ENCODE assay signal across 7 cellular contexts in the genomic region with DNA sequence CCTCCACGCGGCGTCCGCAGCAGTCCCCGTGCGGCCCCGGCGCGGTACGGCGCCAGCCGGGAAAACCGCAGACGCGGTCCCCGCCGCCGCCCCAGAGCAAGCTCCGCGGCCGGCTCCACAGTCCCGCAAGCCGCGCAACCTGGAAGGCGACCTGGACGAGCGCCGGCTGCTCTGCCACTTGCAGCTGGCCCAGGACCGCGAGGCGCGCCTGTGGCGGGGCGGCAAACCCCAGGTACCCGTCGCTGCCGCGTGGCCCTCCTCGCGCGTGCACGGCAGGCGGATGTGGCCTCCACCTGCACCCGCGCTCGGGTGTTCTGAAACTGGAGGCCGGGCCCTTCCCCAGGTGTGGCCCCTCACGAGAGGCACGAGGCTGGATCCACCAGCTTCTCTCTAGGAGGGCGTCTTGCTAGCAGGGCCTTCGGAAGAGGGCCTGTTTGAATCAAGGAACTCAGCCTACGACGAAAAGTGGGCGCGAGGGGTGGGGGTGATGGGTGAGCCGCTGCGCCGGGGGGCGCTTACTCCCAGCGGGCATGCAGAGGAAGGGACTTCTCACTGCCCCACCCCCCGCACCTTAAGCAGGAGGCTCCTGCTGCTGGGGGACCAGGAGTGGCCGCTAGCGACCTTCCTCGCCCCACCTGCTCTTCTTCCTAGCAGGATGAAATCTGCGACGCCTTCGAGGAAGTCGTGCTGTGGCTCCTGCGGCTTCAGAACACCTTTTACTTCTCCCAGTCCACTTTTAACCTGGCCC. TPM values are rescaled to one million over a fixed set of nuclear protein-coding genes. Genes with fewer than 3 reads are reported as not detected.
A peak's percentile ranks its signal among the peaks of the same experiment; 100 is the strongest.
DNase-seq lines count a peak whose midpoint lies in the region; ATAC-seq and TF ChIP-seq lines count a peak whose summit lies in the region.

No MANE protein-coding gene starts in this region.

- no peaks in the 10 kb centered on the region for H3K36me3 ChIP-seq in KMS-11 (ENCODE audit: insufficient read depth)
- H3K36me3 ChIP-seq in lung (ENCODE audit: control insufficient read depth in 2 of 2, insufficient read depth in 2 of 2, low read length in 2 of 2): peaks cover 0 to 2% of the 10 kb centered on the region in 2 donors

- H3K4me3 ChIP-seq in KMS-11 (IDR thresholded peaks at IDR 0.05; ENCODE audit: insufficient read depth, low read depth, low read length) (no peak overlapping the region), lung (no peak overlapping the region)

- H3K4me1 ChIP-seq in KMS-11 (ENCODE audit: low read depth, poor library complexity, severe bottlenecking) (peaks cover 63% of the 10 kb centered on the region), lung (ENCODE audit: control insufficient read depth in 2 of 2, insufficient read depth in 2 of 2, low read length in 2 of 2) (peaks cover 0 to 8% of the 10 kb centered on the region in 2 donors)

- no peaks in the 10 kb centered on the region for H3K9me3 ChIP-seq in lung (ENCODE audit: control insufficient read depth in 2 of 2, insufficient read depth in 1 of 2, low read length in 1 of 2)

- WGBS in lung, 2 donors: 32 to 39% methylated on average over 69 of the region's 69 CpGs

- H3K27ac Mint-ChIP-seq in activated naive CD4-positive, alpha-beta T cell treated with anti-CD3 and anti-CD28 coated beads, Interleukin-2, amount 50 U/mL, for 24 hours: peak overlapping the region; percentile 80

- ATAC-seq in lung (ENCODE audit: insufficient read depth, low FRiP score): peak; percentile 51

- H3K79me2 ChIP-seq in KMS-11 (ENCODE audit: insufficient read depth, low read depth): peaks cover 4% of the 10 kb centered on the region; the same call in 1 of the 2 replicates

- no peak for DNase-seq in lung (ENCODE audit: low spot score)
- DNase-seq in substantia nigra (lab: John Stamatoyannopoulos, UW): peak in 1 of 49 donors; percentile 26
- DNase-seq in hypothalamus (lab: John Stamatoyannopoulos, UW): no peak
- DNase-seq in NCI-H69 (lab: John Stamatoyannopoulos, UW): no peak
- no peak for DNase-seq in AG08395 (ENCODE audit: low spot score)

- H3K27ac ChIP-seq in KMS-11: peak overlapping the region; percentile 89
- H3K27ac ChIP-seq in lung (ENCODE audit: low read depth in 1 of 2, low read length in 1 of 2): no peak overlapping the region
- peak overlapping the region; percentile 74 for H3K27ac ChIP-seq in substantia nigra (ENCODE audit: low read depth, low read length, poor library complexity, severe bottlenecking)

- H3K27me3 Mint-ChIP-seq in activated naive CD4-positive, alpha-beta T cell treated with anti-CD3 and anti-CD28 coated beads, Interleukin-2, amount 50 U/mL, for 24 hours: no peaks in the 10 kb centered on the region

- no peak for TF ChIP-seq CTCF in KMS-11 (conservative IDR thresholded peaks at IDR 0.05; ENCODE audit: low read depth, low read length)
- TF ChIP-seq CTCF in lung (IDR thresholded peaks at IDR 0.05; ENCODE audit: control extremely low read depth, extremely low read depth): no peak

- H3K36me3 Mint-ChIP-seq in activated naive CD4-positive, alpha-beta T cell treated with anti-CD3 and anti-CD28 coated beads, Interleukin-2, amount 50 U/mL, for 24 hours: peaks cover 9% of the 10 kb centered on the region

- peak overlapping the region; percentile 78 for H3K4me3 Mint-ChIP-seq in activated naive CD4-positive, alpha-beta T cell treated with anti-CD3 and anti-CD28 coated beads, Interleukin-2, amount 50 U/mL, for 24 hours

- H3K4me2 ChIP-seq in KMS-11: peak overlapping the region; percentile 97

- no peaks in the 10 kb centered on the region for H4K20me1 ChIP-seq in KMS-11 (ENCODE audit: insufficient read depth)

- peak overlapping the region; percentile 87 for H3K9ac ChIP-seq in KMS-11

- peaks cover 30% of the 10 kb centered on the region for H3K4me1 Mint-ChIP-seq in activated naive CD4-positive, alpha-beta T cell treated with anti-CD3 and anti-CD28 coated beads, Interleukin-2, amount 50 U/mL, for 24 hours

- no peaks in the 10 kb centered on the region for H3K9me3 Mint-ChIP-seq in activated naive CD4-positive, alpha-beta T cell treated with anti-CD3 and anti-CD28 coated beads, Interleukin-2, amount 50 U/mL, for 24 hours

- H2AFZ ChIP-seq in KMS-11 (ENCODE audit: low read depth): peak overlapping the region; percentile 87

- no peaks in the 10 kb centered on the region for H3K27me3 ChIP-seq in KMS-11 (ENCODE audit: insufficient read depth, low read depth)
- H3K27me3 ChIP-seq in lung (ENCODE audit: control insufficient read depth, insufficient read depth): no peaks in the 10 kb centered on the region

RNA-seq across cellular contexts. Expression of a gene that starts 0.6 kb away (rescaled TPM):
- total RNA-seq in lung: under 1 TPM; 0.74 to 0.88 TPM
- polyA plus RNA-seq in lung: under 1 TPM; 0.55 to 0.61 TPM

RNA-seq across cellular contexts. Expression of a gene that starts 10.5 kb away (rescaled TPM):
- total RNA-seq in lung: 10 to 100 TPM; 13.1 to 16.5 TPM
- 1 to 10 TPM; 3.1 to 5.2 TPM for polyA plus RNA-seq in lung

RNA-seq across cellular contexts. Expression of a gene that starts 29.2 kb away (rescaled TPM):
- 10 to 100 TPM; 27.5 to 37.8 TPM for total RNA-seq in lung
- 10 to 100 TPM; 12.4 to 16.5 TPM for polyA plus RNA-seq in lung

Comparison
In these comparisons a context has a peak if more than half of its experiments do, and no peak if none do; other contexts are left out.
1. H3K27ac ChIP-seq: peak in KMS-11 (single experiment) and substantia nigra (single experiment); none in lung (0 of 2).